ENCODE assay signal across 2 cellular contexts in the genomic region with DNA sequence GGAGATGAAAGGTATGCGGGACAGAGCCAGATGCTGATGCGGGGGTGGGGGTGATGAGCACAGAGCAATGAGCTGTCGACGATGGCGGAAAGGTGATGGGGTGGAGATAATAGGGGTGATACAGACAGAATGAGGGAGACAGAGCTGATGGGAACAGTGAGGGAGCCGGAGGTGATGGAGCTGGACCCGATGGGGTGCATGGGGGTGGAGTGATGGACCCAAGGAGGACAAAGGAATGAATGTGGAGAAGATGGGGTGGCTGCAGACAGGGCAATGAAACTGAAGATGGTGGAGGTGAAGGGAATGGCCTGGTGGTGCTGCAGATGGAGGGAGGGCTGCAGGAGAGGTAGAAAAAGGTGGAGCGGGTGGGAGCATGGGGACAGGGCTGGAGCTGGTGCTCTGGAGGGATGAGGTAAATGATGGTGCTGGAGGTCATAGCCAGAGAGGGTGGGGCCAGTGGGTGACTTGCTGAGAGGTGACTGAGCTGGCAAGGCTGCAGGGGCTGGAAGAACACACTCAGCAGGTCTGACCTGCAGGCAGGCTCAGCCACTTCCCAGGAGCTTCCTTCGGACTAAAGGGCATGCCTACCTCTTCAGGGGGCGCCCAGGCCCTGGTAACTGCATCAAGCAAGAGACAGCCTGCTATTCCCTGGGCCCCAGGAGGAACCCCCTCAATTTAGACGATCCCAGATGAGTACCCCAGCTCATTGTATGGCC.
A peak's percentile ranks its signal among the peaks of the same experiment; 100 is the strongest.
TF ChIP-seq lines count a peak whose summit lies in the region.

No MANE protein-coding gene starts in this region.

TF ChIP-seq in K562, 482 proteins besides CTCF, POLR2A, EP300 and RAD21:
- TF ChIP-seq, protein P1, sequence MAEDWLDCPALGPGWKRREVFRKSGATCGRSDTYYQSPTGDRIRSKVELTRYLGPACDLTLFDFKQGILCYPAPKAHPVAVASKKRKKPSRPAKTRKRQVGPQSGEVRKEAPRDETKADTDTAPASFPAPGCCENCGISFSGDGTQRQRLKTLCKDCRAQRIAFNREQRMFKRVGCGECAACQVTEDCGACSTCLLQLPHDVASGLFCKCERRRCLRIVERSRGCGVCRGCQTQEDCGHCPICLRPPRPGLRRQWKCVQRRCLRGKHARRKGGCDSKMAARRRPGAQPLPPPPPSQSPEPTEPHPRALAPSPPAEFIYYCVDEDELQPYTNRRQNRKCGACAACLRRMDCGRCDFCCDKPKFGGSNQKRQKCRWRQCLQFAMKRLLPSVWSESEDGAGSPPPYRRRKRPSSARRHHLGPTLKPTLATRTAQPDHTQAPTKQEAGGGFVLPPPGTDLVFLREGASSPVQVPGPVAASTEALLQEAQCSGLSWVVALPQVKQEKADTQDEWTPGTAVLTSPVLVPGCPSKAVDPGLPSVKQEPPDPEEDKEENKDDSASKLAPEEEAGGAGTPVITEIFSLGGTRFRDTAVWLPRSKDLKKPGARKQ (CRISPR knock-in tag; IDR thresholded peaks at IDR 0.05): no peak
- TF ChIP-seq EGR1 (conservative IDR thresholded peaks at IDR 0.05) (peak; percentile 53), NR2C2 (CRISPR knock-in tag; IDR thresholded peaks at IDR 0.05) (no peak), NR2C2 (tag; IDR thresholded peaks at IDR 0.05) (no peak)
TF ChIP-seq in K562: peak in this region for 1.

TF ChIP-seq in SK-N-SH treated with all-trans-retinoic acid at 6 μM for 48 hours, 23 proteins besides CTCF, POLR2A, EP300 and RAD21:
- TF ChIP-seq BACH2 (CRISPR knock-in tag; IDR thresholded peaks at IDR 0.05; ENCODE audit: borderline replicate concordance) (no peak), TOX (CRISPR knock-in tag; IDR thresholded peaks at IDR 0.05; ENCODE audit: borderline replicate concordance) (no peak), ISL1 (CRISPR knock-in tag; IDR thresholded peaks at IDR 0.05) (no peak), GLIS3 (CRISPR knock-in tag; IDR thresholded peaks at IDR 0.05) (no peak), SNAI2 (CRISPR knock-in tag; IDR thresholded peaks at IDR 0.05) (no peak), ZFP3 (CRISPR knock-in tag; IDR thresholded peaks at IDR 0.05) (no peak), ZNF70 (CRISPR knock-in tag; IDR thresholded peaks at IDR 0.05) (no peak), ZC3H10 (CRISPR knock-in tag; IDR thresholded peaks at IDR 0.05) (no peak), OSR1 (CRISPR knock-in tag; IDR thresholded peaks at IDR 0.05) (no peak), RARB (CRISPR knock-in tag; IDR thresholded peaks at IDR 0.05) (no peak), ARNTL (CRISPR knock-in tag; IDR thresholded peaks at IDR 0.05; ENCODE audit: borderline replicate concordance, low read depth) (no peak), ZNF565 (CRISPR knock-in tag; conservative IDR thresholded peaks at IDR 0.05; ENCODE audit: low read depth) (no peak), ZFP30 (CRISPR knock-in tag; IDR thresholded peaks at IDR 0.05) (no peak)
- TF ChIP-seq, protein P2, sequence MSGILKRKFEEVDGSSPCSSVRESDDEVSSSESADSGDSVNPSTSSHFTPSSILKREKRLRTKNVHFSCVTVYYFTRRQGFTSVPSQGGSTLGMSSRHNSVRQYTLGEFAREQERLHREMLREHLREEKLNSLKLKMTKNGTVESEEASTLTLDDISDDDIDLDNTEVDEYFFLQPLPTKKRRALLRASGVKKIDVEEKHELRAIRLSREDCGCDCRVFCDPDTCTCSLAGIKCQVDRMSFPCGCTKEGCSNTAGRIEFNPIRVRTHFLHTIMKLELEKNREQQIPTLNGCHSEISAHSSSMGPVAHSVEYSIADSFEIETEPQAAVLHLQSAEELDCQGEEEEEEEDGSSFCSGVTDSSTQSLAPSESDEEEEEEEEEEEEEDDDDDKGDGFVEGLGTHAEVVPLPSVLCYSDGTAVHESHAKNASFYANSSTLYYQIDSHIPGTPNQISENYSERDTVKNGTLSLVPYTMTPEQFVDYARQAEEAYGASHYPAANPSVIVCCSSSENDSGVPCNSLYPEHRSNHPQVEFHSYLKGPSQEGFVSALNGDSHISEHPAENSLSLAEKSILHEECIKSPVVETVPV (CRISPR knock-in tag; IDR thresholded peaks at IDR 0.05): no peak
- TF ChIP-seq, protein P3, sequence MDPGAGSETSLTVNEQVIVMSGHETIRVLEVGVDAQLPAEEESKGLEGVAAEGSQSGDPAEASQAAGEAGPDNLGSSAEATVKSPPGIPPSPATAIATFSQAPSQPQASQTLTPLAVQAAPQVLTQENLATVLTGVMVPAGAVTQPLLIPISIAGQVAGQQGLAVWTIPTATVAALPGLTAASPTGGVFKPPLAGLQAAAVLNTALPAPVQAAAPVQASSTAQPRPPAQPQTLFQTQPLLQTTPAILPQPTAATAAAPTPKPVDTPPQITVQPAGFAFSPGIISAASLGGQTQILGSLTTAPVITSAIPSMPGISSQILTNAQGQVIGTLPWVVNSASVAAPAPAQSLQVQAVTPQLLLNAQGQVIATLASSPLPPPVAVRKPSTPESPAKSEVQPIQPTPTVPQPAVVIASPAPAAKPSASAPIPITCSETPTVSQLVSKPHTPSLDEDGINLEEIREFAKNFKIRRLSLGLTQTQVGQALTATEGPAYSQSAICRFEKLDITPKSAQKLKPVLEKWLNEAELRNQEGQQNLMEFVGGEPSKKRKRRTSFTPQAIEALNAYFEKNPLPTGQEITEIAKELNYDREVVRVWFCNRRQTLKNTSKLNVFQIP (CRISPR knock-in tag; IDR thresholded peaks at IDR 0.05; ENCODE audit: borderline replicate concordance, low read depth): no peak
- TF ChIP-seq, protein P4, sequence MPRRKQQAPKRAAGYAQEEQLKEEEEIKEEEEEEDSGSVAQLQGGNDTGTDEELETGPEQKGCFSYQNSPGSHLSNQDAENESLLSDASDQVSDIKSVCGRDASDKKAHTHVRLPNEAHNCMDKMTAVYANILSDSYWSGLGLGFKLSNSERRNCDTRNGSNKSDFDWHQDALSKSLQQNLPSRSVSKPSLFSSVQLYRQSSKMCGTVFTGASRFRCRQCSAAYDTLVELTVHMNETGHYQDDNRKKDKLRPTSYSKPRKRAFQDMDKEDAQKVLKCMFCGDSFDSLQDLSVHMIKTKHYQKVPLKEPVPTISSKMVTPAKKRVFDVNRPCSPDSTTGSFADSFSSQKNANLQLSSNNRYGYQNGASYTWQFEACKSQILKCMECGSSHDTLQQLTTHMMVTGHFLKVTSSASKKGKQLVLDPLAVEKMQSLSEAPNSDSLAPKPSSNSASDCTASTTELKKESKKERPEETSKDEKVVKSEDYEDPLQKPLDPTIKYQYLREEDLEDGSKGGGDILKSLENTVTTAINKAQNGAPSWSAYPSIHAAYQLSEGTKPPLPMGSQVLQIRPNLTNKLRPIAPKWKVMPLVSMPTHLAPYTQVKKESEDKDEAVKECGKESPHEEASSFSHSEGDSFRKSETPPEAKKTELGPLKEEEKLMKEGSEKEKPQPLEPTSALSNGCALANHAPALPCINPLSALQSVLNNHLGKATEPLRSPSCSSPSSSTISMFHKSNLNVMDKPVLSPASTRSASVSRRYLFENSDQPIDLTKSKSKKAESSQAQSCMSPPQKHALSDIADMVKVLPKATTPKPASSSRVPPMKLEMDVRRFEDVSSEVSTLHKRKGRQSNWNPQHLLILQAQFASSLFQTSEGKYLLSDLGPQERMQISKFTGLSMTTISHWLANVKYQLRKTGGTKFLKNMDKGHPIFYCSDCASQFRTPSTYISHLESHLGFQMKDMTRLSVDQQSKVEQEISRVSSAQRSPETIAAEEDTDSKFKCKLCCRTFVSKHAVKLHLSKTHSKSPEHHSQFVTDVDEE (CRISPR knock-in tag; IDR thresholded peaks at IDR 0.05): no peak
- TF ChIP-seq, protein P5, sequence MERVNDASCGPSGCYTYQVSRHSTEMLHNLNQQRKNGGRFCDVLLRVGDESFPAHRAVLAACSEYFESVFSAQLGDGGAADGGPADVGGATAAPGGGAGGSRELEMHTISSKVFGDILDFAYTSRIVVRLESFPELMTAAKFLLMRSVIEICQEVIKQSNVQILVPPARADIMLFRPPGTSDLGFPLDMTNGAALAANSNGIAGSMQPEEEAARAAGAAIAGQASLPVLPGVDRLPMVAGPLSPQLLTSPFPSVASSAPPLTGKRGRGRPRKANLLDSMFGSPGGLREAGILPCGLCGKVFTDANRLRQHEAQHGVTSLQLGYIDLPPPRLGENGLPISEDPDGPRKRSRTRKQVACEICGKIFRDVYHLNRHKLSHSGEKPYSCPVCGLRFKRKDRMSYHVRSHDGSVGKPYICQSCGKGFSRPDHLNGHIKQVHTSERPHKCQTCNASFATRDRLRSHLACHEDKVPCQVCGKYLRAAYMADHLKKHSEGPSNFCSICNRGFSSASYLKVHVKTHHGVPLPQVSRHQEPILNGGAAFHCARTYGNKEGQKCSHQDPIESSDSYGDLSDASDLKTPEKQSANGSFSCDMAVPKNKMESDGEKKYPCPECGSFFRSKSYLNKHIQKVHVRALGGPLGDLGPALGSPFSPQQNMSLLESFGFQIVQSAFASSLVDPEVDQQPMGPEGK (CRISPR knock-in tag; IDR thresholded peaks at IDR 0.05; ENCODE audit: borderline replicate concordance): no peak
